Comparison of ENCODE assay signal across 1 cellular context in the genomic region with DNA sequence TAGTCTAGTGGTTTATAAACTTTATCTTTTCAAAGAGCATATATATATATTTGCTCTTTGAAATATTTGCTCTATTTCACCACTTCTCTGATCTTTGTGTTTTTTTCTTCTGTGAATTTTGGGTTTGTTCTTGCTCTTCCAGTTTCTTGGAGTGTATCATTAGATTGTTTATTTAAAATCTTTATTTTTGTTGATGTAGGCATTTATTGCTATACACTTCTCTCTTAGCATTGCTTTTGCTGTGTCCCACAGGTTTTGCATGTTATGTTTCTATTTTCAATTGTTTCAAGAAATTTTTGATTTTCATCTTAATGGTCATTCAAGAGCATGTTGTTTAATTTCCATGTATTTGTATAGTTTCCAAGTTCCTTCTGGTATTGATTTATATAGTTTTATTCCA.
TF ChIP-seq lines count a peak whose summit lies in the region.

No MANE protein-coding gene starts in this region.

TF ChIP-seq in HepG2, 621 proteins besides CTCF, POLR2A, EP300 and RAD21 (continued from another document):
- 0 out of 2 replicates have a peak, but pooled peaks have one; percentile 9 for TF ChIP-seq E2F1 (CRISPR knock-in tag; IDR thresholded peaks at IDR 0.05)
- TF ChIP-seq GATA4 (IDR thresholded peaks at IDR 0.05; ENCODE audit: borderline replicate concordance, low read depth) = no peak
- no peak for TF ChIP-seq MLX (CRISPR knock-in tag; IDR thresholded peaks at IDR 0.05)
- TF ChIP-seq MAFF (IDR thresholded peaks at IDR 0.05; ENCODE audit: low read depth, low read length) = peak; percentile 60; the same call in 1 of the 2 replicates
- TF ChIP-seq MAFK (conservative IDR thresholded peaks at IDR 0.05 in 1 of 2, IDR thresholded peaks at IDR 0.05 in 1 of 2; ENCODE audit: low read length in 2 of 2) = peak; percentile 65 to 86
- no peak for TF ChIP-seq MBNL3 (CRISPR knock-in tag; conservative IDR thresholded peaks at IDR 0.05)
TF ChIP-seq in HepG2: peak in this region for 3.
